ENCODE assay signal across 13 cellular contexts in the genomic region with DNA sequence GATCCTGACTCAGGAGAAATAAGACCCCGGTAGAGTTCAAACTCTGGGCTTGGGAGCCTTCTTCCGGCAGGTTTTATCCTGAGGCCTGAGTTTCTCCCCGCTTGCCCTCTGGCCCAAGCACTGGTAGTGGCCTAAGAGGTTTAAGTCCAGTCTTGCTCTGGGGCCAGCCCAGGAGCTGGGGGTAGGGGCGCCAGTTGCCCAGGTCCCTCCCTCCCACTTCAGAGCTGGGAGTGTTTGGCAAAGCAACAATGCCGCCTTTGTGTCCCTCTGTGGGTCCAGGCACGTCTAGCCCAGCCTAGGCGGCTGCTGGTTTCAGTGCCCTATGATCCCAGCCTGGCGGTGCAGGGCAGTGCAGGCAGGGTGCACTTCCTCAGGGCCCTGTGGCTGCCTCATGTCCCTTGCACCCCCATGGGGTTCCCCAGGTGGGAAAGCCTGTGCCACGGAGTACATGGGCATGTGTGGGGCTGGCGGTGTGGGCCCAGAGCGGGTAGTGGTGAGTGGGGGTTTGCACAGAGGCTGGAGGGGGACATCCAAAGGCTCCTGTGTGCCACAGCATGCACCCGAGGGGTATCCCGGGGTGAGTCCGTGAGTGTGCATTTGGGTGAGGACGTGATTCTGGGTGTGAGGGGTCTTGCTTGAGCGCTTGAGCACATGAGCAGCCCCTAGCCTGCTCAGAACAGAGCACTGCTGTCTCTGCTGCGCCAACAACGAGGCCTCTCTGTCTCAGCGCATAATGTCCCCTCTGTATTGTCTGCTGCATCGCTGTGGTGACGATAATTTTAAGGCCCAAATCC.
DNase-seq lines count a peak whose midpoint lies in the region; ATAC-seq and TF ChIP-seq lines count a peak whose summit lies in the region.
"Had no signal": no experiment of that assay in that cellular context is flagged by ENCODE, and none has a peak within 500 bp of the region (broad histone marks: within the 10 kb centered on the region; RNA-seq: fewer than 3 reads in every experiment).

No MANE protein-coding gene starts in this region.

- TF ChIP-seq POLR2A in GM18505 (IDR thresholded peaks at IDR 0.05; ENCODE audit: borderline replicate concordance, extremely low read depth, insufficient read depth, insufficient read length): no peak

- intact Hi-C loops in Calu3 (cut with micrococcal nuclease; ENCODE audit: unreplicated experiment) (no loop called here), posterior cingulate gyrus (cut with DNase I) (no loop called here)

- H3K36me3 Mint-ChIP-seq in Calu3 (ENCODE audit: insufficient read depth, unreplicated experiment): peaks cover 5% of the 10 kb centered on the region
- H3K36me3 Mint-ChIP-seq in WTC11: no peaks in the 10 kb centered on the region
- H3K36me3 Mint-ChIP-seq: natural killer cell treated with Interleukin-12 subunit alpha and Interleukin-12 subunit beta and Interleukin-15 and Interleukin-18, amount 100 ng/mL, for 72 hours had no signal

- H3K27me3 Mint-ChIP-seq in Calu3 (ENCODE audit: unreplicated experiment) (no peaks in the 10 kb centered on the region), WTC11 (ENCODE audit: low read depth) (no peaks in the 10 kb centered on the region)
- H3K27me3 Mint-ChIP-seq: B cell; natural killer cell treated with Interleukin-12 subunit alpha and Interleukin-12 subunit beta and Interleukin-15 and Interleukin-18, amount 100 ng/mL, for 72 hours had no signal

- POLR2A ChIA-PET in WTC11 (lab: Charles Lee): no interaction called here

- H3K4me1 Mint-ChIP-seq in Calu3 (ENCODE audit: low read depth, unreplicated experiment) (peaks cover 18% of the 10 kb centered on the region), WTC11 (peaks cover 16% of the 10 kb centered on the region)

- TF ChIP-seq CTCF in Calu3 (IDR thresholded peaks at IDR 0.05; ENCODE audit: unreplicated experiment) (no peak), WTC11 (IDR thresholded peaks at IDR 0.05) (no peak)

- CTCF ChIA-PET in Calu3 (lab: Charles Lee) (interaction anchor here (0.5 to 1.0 kb wide), 3 partner anchors 8 to 237 kb away, joined by 3 read pairs; no protein-coding TSS in a partner anchor), WTC11 (lab: Charles Lee) (no interaction called here)

- H3K9me3 Mint-ChIP-seq in Calu3 (ENCODE audit: low read depth, unreplicated experiment) (no peaks in the 10 kb centered on the region), WTC11 (no peaks in the 10 kb centered on the region)
- H3K9me3 Mint-ChIP-seq: activated T-helper 2 cell treated with anti-CD3 and anti-CD28 coated beads, Interferon-gamma antibody, Interleukin-2, Interleukin-4, amounts not matched to agents 10 μg/mL and 5 μg/mL and 100 μg/mL, durations not matched to agents 14 hours and 24 hours and 36 hours; natural killer cell treated with Interleukin-12 subunit alpha and Interleukin-12 subunit beta and Interleukin-15 and Interleukin-18, amount 100 ng/mL, for 72 hours had no signal

- DNase-seq in Calu3: peak; percentile 89
- no peak for DNase-seq in WTC11 (ENCODE audit: low spot score)
- peak; percentile 88 for DNase-seq in inferior parietal cortex (ENCODE audit: extremely low spot score)
- DNase-seq in posterior cingulate gyrus: peak; percentile 79 to 98 (median 90)
- no peak for DNase-seq in DMS79 (lab: John Stamatoyannopoulos, UW)
- DNase-seq: activated CD4-positive, CD25-positive, alpha-beta regulatory T cell; NCI-H1694 treated with DMSO at 0.1 percent for 48 hours had no signal

- H3K4me3 Mint-ChIP-seq in Calu3 (ENCODE audit: low read depth, unreplicated experiment) (peak overlapping the region; percentile 56), WTC11 (no peak overlapping the region)
- H3K4me3 Mint-ChIP-seq: B cell; natural killer cell treated with Interleukin-12 subunit alpha and Interleukin-12 subunit beta and Interleukin-15 and Interleukin-18, amount 100 ng/mL, for 72 hours had no signal

- H3K27ac Mint-ChIP-seq in Calu3 (ENCODE audit: unreplicated experiment) (peak overlapping the region; percentile 81), WTC11 (no peak overlapping the region)
- H3K27ac Mint-ChIP-seq: activated T-helper 2 cell treated with anti-CD3 and anti-CD28 coated beads, Interferon-gamma antibody, Interleukin-2, Interleukin-4, amounts not matched to agents 10 μg/mL and 5 μg/mL and 100 μg/mL, durations not matched to agents 14 hours and 24 hours and 36 hours; B cell; natural killer cell treated with Interleukin-12 subunit alpha and Interleukin-12 subunit beta and Interleukin-15 and Interleukin-18, amount 100 ng/mL, for 72 hours had no signal

- BruUV-seq in Calu3 (replicated peaks; lab: Mats Ljungman, UMichigan): no TSS peak

- peak; percentile 76 for ATAC-seq in WTC11
- ATAC-seq in HG03571 (IDR thresholded peaks at IDR 0.05; ENCODE audit: unreplicated experiment): no peak
- no peak for ATAC-seq in HG02571 (IDR thresholded peaks at IDR 0.05; ENCODE audit: unreplicated experiment)
- no peak for ATAC-seq in GM18505 (IDR thresholded peaks at IDR 0.05; ENCODE audit: unreplicated experiment)

TF ChIP-seq in WTC11, 78 proteins besides CTCF, POLR2A, EP300 and RAD21:
- TF ChIP-seq CREM (CRISPR knock-in tag; IDR thresholded peaks at IDR 0.05) (no peak), GABPB1 (CRISPR knock-in tag; IDR thresholded peaks at IDR 0.05) (peak; percentile 48), FOXK1 (CRISPR knock-in tag; IDR thresholded peaks at IDR 0.05) (no peak), OVOL2 (CRISPR knock-in tag; IDR thresholded peaks at IDR 0.05; ENCODE audit: borderline replicate concordance) (no peak)

Comparison
In these comparisons a context has a peak if more than half of its experiments do, and no peak if none do; other contexts are left out.
1. DNase-seq: peak in Calu3 (single experiment), inferior parietal cortex (single experiment) and posterior cingulate gyrus (10 of 10); none in WTC11 (single experiment) and DMS79 (single experiment).